Comparison of ENCODE assay signal across 15 cellular contexts in genomic region chr3:47984089-47984759, GRCh38. TPM values are rescaled to one million over a fixed set of nuclear protein-coding genes. Genes with fewer than 3 reads are reported as not detected.
A peak's percentile ranks its signal among the peaks of the same experiment; 100 is the strongest.
DNase-seq lines count a peak whose midpoint lies in the region; ATAC-seq and TF ChIP-seq lines count a peak whose summit lies in the region.
"Had no signal": no experiment of that assay in that cellular context is flagged by ENCODE, and none has a peak within 500 bp of the region (broad histone marks: within the 10 kb centered on the region; RNA-seq: fewer than 3 reads in every experiment).

No MANE protein-coding gene starts in this region.

- H3K4me3 Mint-ChIP-seq in endodermal cell = no peak overlapping the region

- no peaks in the 10 kb centered on the region for H3K9me3 Mint-ChIP-seq in endodermal cell

- peaks cover 43% of the 10 kb centered on the region for H3K36me3 ChIP-seq in RWPE2 (ENCODE audit: low read depth)
- peaks cover 26% of the 10 kb centered on the region for H3K36me3 ChIP-seq in endodermal cell (ENCODE audit: control insufficient read depth, insufficient read depth, low read length)
- H3K36me3 ChIP-seq: right atrium auricular region had no signal

- no peak overlapping the region for H3K27ac Mint-ChIP-seq in endodermal cell

- no peak overlapping the region for H3K9ac ChIP-seq in endodermal cell (ENCODE audit: extremely low read depth, low read length, poor library complexity, severe bottlenecking)

- 83 to 99% methylated on average over 2 to 4 of the region's 4 CpGs for WGBS in endodermal cell (ENCODE audit: insufficient coverage in 1 of 2, insufficient read length in 1 of 2), 2 experiments

- ATAC-seq in RWPE2 (ENCODE audit: low read depth) (peak; percentile 69), GM18907 (IDR thresholded peaks at IDR 0.05; ENCODE audit: unreplicated experiment) (no peak)
- ATAC-seq: left ventricle myocardium superior had no signal

- no peak for TF ChIP-seq CTCF in RWPE2 (IDR thresholded peaks at IDR 0.05; ENCODE audit: poor library complexity, severe bottlenecking)
- TF ChIP-seq CTCF in epithelial cell of esophagus (IDR thresholded peaks at IDR 0.05; ENCODE audit: insufficient read depth, low read depth, low read length, missing control alignments) = no peak
- TF ChIP-seq CTCF in endodermal cell (conservative IDR thresholded peaks at IDR 0.05) = no peak

- no peaks in the 10 kb centered on the region for H3K9me3 ChIP-seq in RWPE2 (ENCODE audit: severe bottlenecking)
- H3K9me3 ChIP-seq in endodermal cell (ENCODE audit: control insufficient read depth, low read length) = no peaks in the 10 kb centered on the region
- H3K9me3 ChIP-seq: right atrium auricular region had no signal

- no peak overlapping the region for H3K4me3 ChIP-seq in RWPE2 (ENCODE audit: severe bottlenecking)
- no peak overlapping the region for H3K4me3 ChIP-seq in epithelial cell of esophagus (ENCODE audit: low read length)
- no peak overlapping the region for H3K4me3 ChIP-seq in endodermal cell (ENCODE audit: low read length)
- H3K4me3 ChIP-seq: right atrium auricular region had no signal

- peaks cover 6% of the 10 kb centered on the region for H3K4me1 Mint-ChIP-seq in endodermal cell

- H3K27me3 ChIP-seq in RWPE2 (ENCODE audit: insufficient read depth, poor library complexity, severe bottlenecking) (no peaks in the 10 kb centered on the region), endodermal cell (ENCODE audit: control insufficient read depth, insufficient read depth, low read length, poor library complexity, severe bottlenecking) (no peaks in the 10 kb centered on the region)
- H3K27me3 ChIP-seq: right atrium auricular region had no signal

- H3K27me3 Mint-ChIP-seq in endodermal cell (ENCODE audit: insufficient read depth) = no peaks in the 10 kb centered on the region

- H3K4me1 ChIP-seq in RWPE2 (ENCODE audit: insufficient read depth, poor library complexity, severe bottlenecking) = peaks cover 13% of the 10 kb centered on the region
- H3K4me1 ChIP-seq in endodermal cell (ENCODE audit: control insufficient read depth, insufficient read depth, low read length) = no peaks in the 10 kb centered on the region

- peak; percentile 38 for DNase-seq in GM03348 (ENCODE audit: low spot score)
- no peak for DNase-seq in RWPE2 (ENCODE audit: low spot score)
- DNase-seq in epithelial cell of esophagus (ENCODE audit: low read depth) = peak; percentile 42
- DNase-seq in putamen (ENCODE audit: low spot score) = peak; percentile 18
- no peak for DNase-seq in SHP77 (lab: John Stamatoyannopoulos, UW)
- DNase-seq in NCI-H1694 (lab: John Stamatoyannopoulos, UW) = no peak
- DNase-seq in endodermal cell = no peak
- DNase-seq: activated CD4-positive, CD25-positive, alpha-beta regulatory T cell; activated naive CD4-positive, alpha-beta T cell treated with Interleukin-2 at 50 U/mL for 16 hours; DMS153; left ventricle myocardium superior; NCI-H1048 had no signal

- H3K27ac ChIP-seq in RWPE2 (ENCODE audit: poor library complexity, severe bottlenecking) (peak overlapping the region; percentile 41), endodermal cell (ENCODE audit: low read depth, low read length) (no peak overlapping the region)
- H3K27ac ChIP-seq: epithelial cell of prostate had no signal

- peaks cover 26% of the 10 kb centered on the region for H3K36me3 Mint-ChIP-seq in endodermal cell (ENCODE audit: low read depth)

RNA-seq across cellular contexts. Expression of gene MAP4, which starts 32.0 kb away (rescaled TPM):
- total RNA-seq in endodermal cell = 100 to 1,000 TPM; 152 to 169 TPM
- 134 TPM for polyA plus RNA-seq in endodermal cell (2013, experiment 1 of 2)
- 129 TPM for polyA plus RNA-seq in endodermal cell (2013, experiment 2 of 2)

Comparison
In these comparisons a context has a peak if more than half of its experiments do, and no peak if none do; other contexts are left out.
1. DNase-seq: peak in GM03348 (single experiment), epithelial cell of esophagus (single experiment) and putamen (single experiment); none in RWPE2 (single experiment), SHP77 (0 of 2), NCI-H1694 (single experiment) and endodermal cell (single experiment).